Comparison of ENCODE assay signal across 14 cellular contexts in genomic region chr1:27372808-27373690, GRCh38. TPM values are rescaled to one million over a fixed set of nuclear protein-coding genes. Genes with fewer than 3 reads are reported as not detected.
A peak's percentile ranks its signal among the peaks of the same experiment; 100 is the strongest.
DNase-seq lines count a peak whose midpoint lies in the region; ATAC-seq and TF ChIP-seq lines count a peak whose summit lies in the region.
"Had no signal": no experiment of that assay in that cellular context is flagged by ENCODE, and none has a peak within 500 bp of the region (broad histone marks: within the 10 kb centered on the region; RNA-seq: fewer than 3 reads in every experiment).

No MANE protein-coding gene starts in this region.

- WGBS in heart left ventricle, 4 donors = 89 to 98% (median 92%) methylated on average over 9 to 11 of the region's 11 CpGs

- H3K4me1 ChIP-seq in heart left ventricle (peaks cover 0 to 50% (median 19%) of the 10 kb centered on the region in 12 donors), upper lobe of right lung (peaks cover 19% of the 10 kb centered on the region)

- DNase-seq in heart left ventricle = no peak
- no peak for DNase-seq in left ventricle myocardium superior
- DNase-seq in iPS-NIHi11 (ENCODE audit: low spot score) = peak; percentile 76
- peak; percentile 62 for DNase-seq in upper lobe of right lung
- DNase-seq in NK-92 (lab: John Stamatoyannopoulos, UW; ENCODE audit: unreplicated experiment) = no peak
- DNase-seq in COLO829 (ENCODE audit: low spot score) = no peak
- DNase-seq: hypothalamus; NK-92 treated with Interleukin-12 subunit alpha and Interleukin-12 subunit beta, amount 100 ng/mL, for 24 hours had no signal

- H3K9me3 ChIP-seq in heart left ventricle (no peaks in the 10 kb centered on the region), upper lobe of right lung (no peaks in the 10 kb centered on the region)
- H3K9me3 ChIP-seq: tibial nerve had no signal

- no peak for TF ChIP-seq POLR2A in heart left ventricle (IDR thresholded peaks at IDR 0.05)

- H3K36me3 ChIP-seq in heart left ventricle = no peaks in the 10 kb centered on the region
- H3K36me3 ChIP-seq in upper lobe of right lung = no peaks in the 10 kb centered on the region
- H3K36me3 ChIP-seq: tibial nerve had no signal

- intact Hi-C loops in heart left ventricle (cut with DNase I) = no loop called here
- intact Hi-C loops in left ventricle myocardium superior (cut with micrococcal nuclease) = no loop called here
- intact Hi-C loops in upper lobe of right lung (cut with DNase I) = no loop called here

- H3K27me3 ChIP-seq in heart left ventricle (no peaks in the 10 kb centered on the region), upper lobe of right lung (no peaks in the 10 kb centered on the region)
- H3K27me3 ChIP-seq: tibial nerve had no signal

- TF ChIP-seq CTCF in heart left ventricle (IDR thresholded peaks at IDR 0.05) (peak in 4 of 12 donors; percentile 12 to 20 (median 17)), upper lobe of right lung (IDR thresholded peaks at IDR 0.05) (peak; percentile 38)

- no peak for ATAC-seq in heart left ventricle
- no peak for ATAC-seq in left ventricle myocardium superior
- peak; percentile 75 for ATAC-seq in SK-N-SH treated with all-trans-retinoic acid at 6 μM for 48 hours
- no peak for ATAC-seq in upper lobe of right lung
- ATAC-seq in HG03139 (IDR thresholded peaks at IDR 0.05; ENCODE audit: unreplicated experiment) = no peak

- H3K4me3 ChIP-seq in heart left ventricle (peak overlapping the region in 2 of 12 donors; percentile 5 to 6), upper lobe of right lung (peak overlapping the region; percentile 38)
- H3K4me3 ChIP-seq: tibial nerve had no signal

- peak overlapping the region in 10 of 12 donors; percentile 49 to 91 (median 70) for H3K27ac ChIP-seq in heart left ventricle
- peak overlapping the region; percentile 69 for H3K27ac ChIP-seq in upper lobe of right lung
- H3K27ac ChIP-seq: C4-2B, tibial nerve had no signal

TF ChIP-seq in SK-N-SH treated with all-trans-retinoic acid at 6 μM for 48 hours, 23 proteins besides CTCF, POLR2A, EP300 and RAD21:
- TF ChIP-seq SNAI2 (CRISPR knock-in tag; IDR thresholded peaks at IDR 0.05) (no peak), ZNF70 (CRISPR knock-in tag; IDR thresholded peaks at IDR 0.05) (no peak), TSHZ2 (CRISPR knock-in tag; IDR thresholded peaks at IDR 0.05) (no peak), TCF4 (CRISPR knock-in tag; IDR thresholded peaks at IDR 0.05; ENCODE audit: borderline replicate concordance) (no peak), CSDC2 (CRISPR knock-in tag; IDR thresholded peaks at IDR 0.05) (no peak), TOX (CRISPR knock-in tag; IDR thresholded peaks at IDR 0.05; ENCODE audit: borderline replicate concordance) (no peak), ZNF8 (CRISPR knock-in tag; IDR thresholded peaks at IDR 0.05) (no peak), ZFP30 (CRISPR knock-in tag; IDR thresholded peaks at IDR 0.05) (no peak), GLIS3 (CRISPR knock-in tag; IDR thresholded peaks at IDR 0.05) (no peak), CREB5 (CRISPR knock-in tag; IDR thresholded peaks at IDR 0.05; ENCODE audit: low read depth) (no peak), CSRNP3 (CRISPR knock-in tag; IDR thresholded peaks at IDR 0.05) (no peak), BACH2 (CRISPR knock-in tag; IDR thresholded peaks at IDR 0.05; ENCODE audit: borderline replicate concordance) (no peak), PATZ1 (CRISPR knock-in tag; IDR thresholded peaks at IDR 0.05; ENCODE audit: borderline replicate concordance) (no peak), ZC3H10 (CRISPR knock-in tag; IDR thresholded peaks at IDR 0.05) (no peak), ZFP3 (CRISPR knock-in tag; IDR thresholded peaks at IDR 0.05) (no peak), ARNTL (CRISPR knock-in tag; IDR thresholded peaks at IDR 0.05; ENCODE audit: borderline replicate concordance, low read depth) (no peak), PPARA (CRISPR knock-in tag; IDR thresholded peaks at IDR 0.05; ENCODE audit: borderline replicate concordance) (no peak)

RNA-seq across cellular contexts. Expression of gene FCN3, which starts 1.6 kb away (rescaled TPM):
- 100 to 1,000 TPM in 1 of 9 donors, 10 to 100 TPM in 5, 1 to 10 TPM in 3; 2.4 to 112 (median 31.9) TPM for total RNA-seq in heart left ventricle
- polyA plus RNA-seq in heart left ventricle = 100 to 1,000 TPM in 1 of 2 donors, 10 to 100 TPM in 1; 60.8 to 141 TPM
- 19.3 TPM for total RNA-seq in left ventricle myocardium superior
- total RNA-seq in upper lobe of right lung = 826 TPM
- total RNA-seq: activated T-helper 1 cell treated with anti-CD3 and anti-CD28 coated beads, Interleukin-12 subunit alpha, Interleukin-12 subunit beta, Interleukin-2, Interleukin-4 antibody, amounts not matched to agents 30 ng/mL and 10 ng/mL and 1 ng/mL, durations not matched to agents 14 hours and 24 hours and 36 hours; cerebellum had no signal

RNA-seq across cellular contexts. Expression of gene MAP3K6, which starts 6.3 kb away (rescaled TPM):
- total RNA-seq in heart left ventricle (10 to 100 TPM; 21.1 to 77.0 (median 36.5) TPM), left ventricle myocardium superior (46.6 TPM), upper lobe of right lung (144 TPM)
- 10 to 100 TPM; 48.6 to 64.3 TPM for polyA plus RNA-seq in heart left ventricle

RNA-seq across cellular contexts. Expression of gene CD164L2, which starts 10.1 kb away (rescaled TPM):
- not detected for total RNA-seq in heart left ventricle
- not detected for polyA plus RNA-seq in heart left ventricle
- total RNA-seq in left ventricle myocardium superior = not detected
- total RNA-seq in upper lobe of right lung = 1.2 TPM
- total RNA-seq: activated T-helper 1 cell treated with anti-CD3 and anti-CD28 coated beads, Interleukin-12 subunit alpha, Interleukin-12 subunit beta, Interleukin-2, Interleukin-4 antibody, amounts not matched to agents 30 ng/mL and 10 ng/mL and 1 ng/mL, durations not matched to agents 14 hours and 24 hours and 36 hours; cerebellum; tibial nerve had no signal

RNA-seq across cellular contexts. Expression of gene GPR3, which starts 19.4 kb away (rescaled TPM):
- total RNA-seq in heart left ventricle = 1 to 10 TPM in 2 of 9 donors, under 1 TPM in 6, not detected in 1; 0.28 to 2.4 (median 0.53) TPM
- 1 to 10 TPM in 1 of 2 donors, under 1 TPM in 1; 0.11 to 3.7 TPM for polyA plus RNA-seq in heart left ventricle
- 0.12 TPM for total RNA-seq in left ventricle myocardium superior
- total RNA-seq in upper lobe of right lung = 0.90 TPM
- total RNA-seq: tibial nerve had no signal

RNA-seq across cellular contexts. Expression of gene SYTL1, which starts 31.2 kb away (rescaled TPM):
- total RNA-seq in heart left ventricle (1 to 10 TPM in 2 of 9 donors, under 1 TPM in 6, not detected in 1; 0.23 to 6.0 (median 0.46) TPM), left ventricle myocardium superior (1.1 TPM), upper lobe of right lung (30.6 TPM)
- 1 to 10 TPM in 1 of 2 donors, under 1 TPM in 1; 0.57 to 1.2 TPM for polyA plus RNA-seq in heart left ventricle

Comparison
In these comparisons a context has a peak if more than half of its experiments do, and no peak if none do; other contexts are left out.
1. DNase-seq: peak in iPS-NIHi11 (single experiment) and upper lobe of right lung (single experiment); none in heart left ventricle (0 of 5), left ventricle myocardium superior (single experiment), NK-92 (single experiment) and COLO829 (single experiment).